18 cellular contexts compared by ENCODE assay signal in the genomic region with DNA sequence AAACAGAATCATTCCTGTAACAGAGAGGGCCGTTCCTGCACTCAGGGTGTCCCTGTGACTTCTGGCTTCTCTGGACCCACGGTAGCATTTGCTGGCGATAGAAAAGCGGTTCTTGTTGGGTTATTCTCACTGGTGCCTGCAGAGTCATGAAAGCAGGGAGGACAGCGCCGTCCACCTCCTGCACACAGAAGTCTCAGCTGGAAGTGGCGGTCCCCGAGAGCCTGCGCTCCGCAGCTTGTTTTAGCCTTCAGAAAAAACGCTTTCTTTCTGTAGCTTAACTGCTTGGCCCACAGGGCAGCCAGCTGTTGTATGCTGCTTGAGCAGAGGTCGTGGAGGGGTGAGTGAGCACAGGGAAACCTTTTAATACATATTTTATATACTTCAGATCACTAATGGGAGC.
"Had no signal": no experiment of that assay in that cellular context is flagged by ENCODE, and none has a peak within 500 bp of the region (broad histone marks: within the 10 kb centered on the region; RNA-seq: fewer than 3 reads in every experiment).

No MANE protein-coding gene starts in this region.

- DNase-seq: activated CD4-positive, alpha-beta T cell treated with anti-CD3 and anti-CD28 coated beads, Interleukin-2, amount 10 ng/mL, durations not matched to agents 24 days and 14 days; activated CD8-positive, alpha-beta memory T cell treated with anti-CD3 and anti-CD28 coated beads, Interleukin-2, amount 50 U/mL, for 48 hours; activated naive CD8-positive, alpha-beta T cell treated with anti-CD3 and anti-CD28 coated beads for 36 hours; effector memory CD8-positive, alpha-beta T cell; erythroblast; islet precursor cell; natural killer cell; stimulated activated CD4-positive, alpha-beta T cell treated with anti-CD3 and anti-CD28 coated beads, Interleukin-2, amount 100 ng/mL, for 48 hours; stimulated activated naive B cell treated with anti-CD40 and anti-IgM and Interleukin-4, amounts not matched to agents 10 μg/mL and 1 μg/mL and 100 μg/mL, for 72 hours; T-helper 17 cell; tibial artery had no signal

- H3K27ac Mint-ChIP-seq: activated CD4-positive, alpha-beta T cell treated with anti-CD3 and anti-CD28 coated beads, Interleukin-2, amount 10 ng/mL, durations not matched to agents 24 days and 14 days; activated naive CD8-positive, alpha-beta T cell treated with anti-CD3 and anti-CD28 coated beads for 36 hours; activated T-helper 1 cell treated with anti-CD3 and anti-CD28 coated beads, Interleukin-12 subunit alpha, Interleukin-12 subunit beta, Interleukin-2, Interleukin-4 antibody, amounts not matched to agents 30 ng/mL and 10 ng/mL and 1 ng/mL, durations not matched to agents 14 hours and 24 hours and 36 hours; dendritic cell treated with granulocyte-macrophage colony-stimulating factor and Interleukin-4, amounts not matched to agents 40 ng/mL and 50 ng/mL, for 4 days; effector memory CD8-positive, alpha-beta T cell; natural killer cell; stimulated activated naive B cell treated with anti-CD40 and anti-IgM and Interleukin-4, amounts not matched to agents 10 μg/mL and 1 μg/mL and 100 μg/mL, for 72 hours; T-helper 17 cell had no signal

- H3K4me3 ChIP-seq: hepatocyte, tibial artery had no signal

- H3K4me3 Mint-ChIP-seq: activated CD4-positive, alpha-beta T cell treated with anti-CD3 and anti-CD28 coated beads, Interleukin-2, amount 10 ng/mL, durations not matched to agents 24 days and 14 days; activated naive CD8-positive, alpha-beta T cell treated with anti-CD3 and anti-CD28 coated beads for 36 hours; activated T-helper 1 cell treated with anti-CD3 and anti-CD28 coated beads, Interleukin-12 subunit alpha, Interleukin-12 subunit beta, Interleukin-2, Interleukin-4 antibody, amounts not matched to agents 30 ng/mL and 10 ng/mL and 1 ng/mL, durations not matched to agents 14 hours and 24 hours and 36 hours; central memory CD8-positive, alpha-beta T cell; dendritic cell treated with granulocyte-macrophage colony-stimulating factor and Interleukin-4, amounts not matched to agents 40 ng/mL and 50 ng/mL, for 4 days; effector memory CD8-positive, alpha-beta T cell; natural killer cell; stimulated activated naive B cell treated with anti-CD40 and anti-IgM and Interleukin-4, amounts not matched to agents 10 μg/mL and 1 μg/mL and 100 μg/mL, for 72 hours; T-helper 17 cell; WTC11 had no signal

- H3K4me1 Mint-ChIP-seq: activated CD4-positive, alpha-beta T cell treated with anti-CD3 and anti-CD28 coated beads, Interleukin-2, amount 10 ng/mL, durations not matched to agents 24 days and 14 days; activated naive CD8-positive, alpha-beta T cell treated with anti-CD3 and anti-CD28 coated beads for 36 hours; central memory CD8-positive, alpha-beta T cell; natural killer cell; stimulated activated naive B cell treated with anti-CD40 and anti-IgM and Interleukin-4, amounts not matched to agents 10 μg/mL and 1 μg/mL and 100 μg/mL, for 72 hours; T-helper 17 cell; WTC11 had no signal

- H3K9me3 Mint-ChIP-seq: activated naive CD8-positive, alpha-beta T cell treated with anti-CD3 and anti-CD28 coated beads for 36 hours; WTC11 had no signal

- H3K36me3 Mint-ChIP-seq: activated naive CD8-positive, alpha-beta T cell treated with anti-CD3 and anti-CD28 coated beads for 36 hours; brain; natural killer cell; stimulated activated naive B cell treated with anti-CD40 and anti-IgM and Interleukin-4, amounts not matched to agents 10 μg/mL and 1 μg/mL and 100 μg/mL, for 72 hours; WTC11 had no signal

- ATAC-seq: effector memory CD8-positive, alpha-beta T cell; left lobe of liver; natural killer cell; stimulated activated naive B cell treated with anti-CD40 and anti-IgM and Interleukin-4, amounts not matched to agents 10 μg/mL and 1 μg/mL and 100 μg/mL, for 72 hours; T-helper 17 cell; WTC11 had no signal

- H3K27ac ChIP-seq: hepatocyte, tibial artery had no signal

- H3K36me3 ChIP-seq: tibial artery had no signal

- H3K4me1 ChIP-seq: tibial artery had no signal

- H3K9me3 ChIP-seq: tibial artery had no signal

- H3K27me3 ChIP-seq: hepatocyte, tibial artery had no signal

- H3K27me3 Mint-ChIP-seq: activated CD4-positive, alpha-beta T cell treated with anti-CD3 and anti-CD28 coated beads, Interleukin-2, amount 10 ng/mL, durations not matched to agents 24 days and 14 days; activated naive CD8-positive, alpha-beta T cell treated with anti-CD3 and anti-CD28 coated beads for 36 hours; brain; central memory CD8-positive, alpha-beta T cell; dendritic cell treated with granulocyte-macrophage colony-stimulating factor and Interleukin-4, amounts not matched to agents 40 ng/mL and 50 ng/mL, for 4 days; effector memory CD8-positive, alpha-beta T cell; stimulated activated naive B cell treated with anti-CD40 and anti-IgM and Interleukin-4, amounts not matched to agents 10 μg/mL and 1 μg/mL and 100 μg/mL, for 72 hours; T-helper 17 cell had no signal
